Comparison of ENCODE assay signal across 13 cellular contexts in genomic region chr2:150480241-150480640, GRCh38. TPM values are rescaled to one million over a fixed set of nuclear protein-coding genes. Genes with fewer than 3 reads are reported as not detected.
DNase-seq lines count a peak whose midpoint lies in the region; ATAC-seq, FAIRE-seq and TF ChIP-seq lines count a peak whose summit lies in the region.
"Had no signal": no experiment of that assay in that cellular context is flagged by ENCODE, and none has a peak within 500 bp of the region (broad histone marks: within the 10 kb centered on the region; RNA-seq: fewer than 3 reads in every experiment).

No MANE protein-coding gene starts in this region.

- no peak overlapping the region for H2AFZ ChIP-seq in HepG2 (ENCODE audit: low read length)
- no peak overlapping the region for H2AFZ ChIP-seq in keratinocyte (ENCODE audit: control insufficient read depth, low read length)

- TF ChIP-seq RAD21 in liver (IDR thresholded peaks at IDR 0.05), result peak in 1 of 2 donors; percentile 9
- no peak for TF ChIP-seq RAD21 in HepG2 (CRISPR knock-in tag; IDR thresholded peaks at IDR 0.05)

- H3K9ac ChIP-seq in liver (ENCODE audit: low read depth in 1 of 2, low read length in 2 of 2), result no peak overlapping the region
- H3K9ac ChIP-seq in HepG2 (ENCODE audit: insufficient read depth, low read depth, low read length), result no peak overlapping the region
- H3K9ac ChIP-seq in keratinocyte (ENCODE audit: control insufficient read depth, extremely low read depth, insufficient read depth, low read length), result peak overlapping the region; percentile 84

- TF ChIP-seq EP300 in HepG2 (IDR thresholded peaks at IDR 0.05; ENCODE audit: low read depth in 2 of 2, low read length in 2 of 2) (no peak), HepG2 (CRISPR knock-in tag; IDR thresholded peaks at IDR 0.05; ENCODE audit: borderline replicate concordance) (no peak)

- TF ChIP-seq POLR2A in HepG2 (IDR thresholded peaks at IDR 0.05; ENCODE audit: insufficient read depth in 1 of 2, low read depth in 2 of 2, low read length in 2 of 2) (no peak), vagina (IDR thresholded peaks at IDR 0.05) (no peak)

- H3K79me2 ChIP-seq in HepG2 (ENCODE audit: insufficient read depth, low read length), result no peaks in the 10 kb centered on the region
- H3K79me2 ChIP-seq in keratinocyte (ENCODE audit: control insufficient read depth, insufficient read depth, low read length), result peaks cover 85% of the 10 kb centered on the region

- H3K4me3 Mint-ChIP-seq in MCF 10A (ENCODE audit: unreplicated experiment), result peak overlapping the region; percentile 67
- H3K4me3 Mint-ChIP-seq in T-helper 2 cell treated with Interferon-gamma antibody and Interleukin-4, amounts not matched to agents 5 μg/mL and 100 μg/mL, for 36 hours, result no peak overlapping the region
- H3K4me3 Mint-ChIP-seq in activated T-cell treated with anti-CD3 and anti-CD28 coated beads, Interleukin-2, amount 50 U/mL, for 4 hours, result no peak overlapping the region

- ATAC-seq in HepG2, result no peak
- ATAC-seq in activated T-cell treated with anti-CD3 and anti-CD28 coated beads, Interleukin-2, amount 50 U/mL, for 4 hours, result no peak

- H3K27ac ChIP-seq in liver (ENCODE audit: low read depth in 1 of 2, low read length in 2 of 2) (peak overlapping the region in 1 of 2 donors; percentile 47), HepG2 (ENCODE audit: extremely low read length, insufficient read depth, low read length) (no peak overlapping the region), keratinocyte (ENCODE audit: control insufficient read depth, insufficient read depth, low read length) (peak overlapping the region; percentile 99), vagina (peak overlapping the region; percentile 67)

- POLR2A ChIA-PET in HepG2 (lab: Yijun Ruan, JAX), result no interaction called here
- POLR2A ChIA-PET in MCF 10A (lab: Yijun Ruan, JAX), result interaction anchor here (0.6 to 9.4 kb wide), 22 partner anchors 11 to 894 kb away, joined by 3 to 106 read pairs (median 6); partner anchors contain the start of gene MMADHC

- H3K9me3 ChIP-seq in liver (ENCODE audit: control insufficient read depth in 4 of 4, low read length in 3 of 4) (no peaks in the 10 kb centered on the region), HepG2 (ENCODE audit: low read length) (no peaks in the 10 kb centered on the region), keratinocyte (ENCODE audit: control insufficient read depth, low read depth, low read length) (no peaks in the 10 kb centered on the region), vagina (no peaks in the 10 kb centered on the region)

- WGBS in liver, result 56% methylated on average over 5 of the region's 5 CpGs
- 30% methylated on average over 5 of the region's 5 CpGs for WGBS in HepG2 (ENCODE audit: low lambda C conversion rate)

- H4K20me1 ChIP-seq in HepG2 (ENCODE audit: insufficient read depth, low read length) (no peaks in the 10 kb centered on the region), keratinocyte (ENCODE audit: control insufficient read depth, extremely low read depth, insufficient read depth, low read length) (peaks cover 16% of the 10 kb centered on the region)

- FAIRE-seq in HepG2 (lab: Jason Lieb, UNC) (no peak), keratinocyte (lab: Jason Lieb, UNC) (peak; percentile 91)

- intact Hi-C loops in HepG2 (cut with micrococcal nuclease; ENCODE audit: unreplicated experiment), result no loop called here
- intact Hi-C loops in MCF 10A (cut with micrococcal nuclease), result loop anchor here (10.0 kb wide), 1 partner anchor 205 kb away; no protein-coding TSS in a partner anchor
- intact Hi-C loops in vagina (cut with DNase I), result no loop called here

- TF ChIP-seq CTCF in liver (IDR thresholded peaks at IDR 0.05; ENCODE audit: low read depth, low read length, missing input control), result no peak
- TF ChIP-seq CTCF in HepG2 (CRISPR knock-in tag; IDR thresholded peaks at IDR 0.05), result no peak
- TF ChIP-seq CTCF in MCF 10A (IDR thresholded peaks at IDR 0.05; ENCODE audit: unreplicated experiment), result no peak
- TF ChIP-seq CTCF in keratinocyte (optimal IDR thresholded peaks at IDR 0.05 in 1 of 3, IDR thresholded peaks at IDR 0.05 in 1 of 3, conservative IDR thresholded peaks at IDR 0.05 in 1 of 3; ENCODE audit: extremely low read depth in 1 of 3, insufficient read depth in 2 of 3, low read length in 3 of 3), result no peak
- TF ChIP-seq CTCF in vagina (IDR thresholded peaks at IDR 0.05), result no peak

- BruUV-seq in HepG2 (replicated peaks; lab: Mats Ljungman, UMichigan), result no TSS peak
- BruUV-seq in MCF 10A (replicated peaks; lab: Mats Ljungman, UMichigan), result no TSS peak

- peaks cover 15 to 71% (median 56%) of the 10 kb centered on the region in 4 donors for H3K4me1 ChIP-seq in liver (ENCODE audit: control insufficient read depth in 4 of 4, insufficient read depth in 4 of 4, low read length in 3 of 4)
- H3K4me1 ChIP-seq in HepG2 (ENCODE audit: insufficient read depth, low read length), result peaks cover under 1% of the 10 kb centered on the region
- peaks cover 86% of the 10 kb centered on the region for H3K4me1 ChIP-seq in keratinocyte (ENCODE audit: control insufficient read depth, extremely low read depth, insufficient read depth, low read length)
- peaks cover 95% of the 10 kb centered on the region for H3K4me1 ChIP-seq in vagina

- H3K27me3 ChIP-seq in liver (ENCODE audit: control insufficient read depth in 4 of 4, insufficient read depth in 4 of 4, low read length in 3 of 4) (no peaks in the 10 kb centered on the region), HepG2 (ENCODE audit: control insufficient read depth in 1 of 2, insufficient read depth in 2 of 2, low read length in 2 of 2) (peaks cover 2 to 11% of the 10 kb centered on the region in 2 experiments; a peak in 3 of 5 replicates), keratinocyte (ENCODE audit: control insufficient read depth, extremely low read depth, insufficient read depth, low read length) (no peaks in the 10 kb centered on the region), vagina (no peaks in the 10 kb centered on the region)

- no peaks in the 10 kb centered on the region for H3K27me3 Mint-ChIP-seq in MCF 10A (ENCODE audit: insufficient read depth, unreplicated experiment)
- peaks cover 17% of the 10 kb centered on the region for H3K27me3 Mint-ChIP-seq in T-helper 2 cell treated with Interferon-gamma antibody and Interleukin-4, amounts not matched to agents 5 μg/mL and 100 μg/mL, for 36 hours (ENCODE audit: low read depth)
- H3K27me3 Mint-ChIP-seq in activated T-cell treated with anti-CD3 and anti-CD28 coated beads, Interleukin-2, amount 50 U/mL, for 4 hours (ENCODE audit: low read depth), result peaks cover 19% of the 10 kb centered on the region

- H3K4me2 ChIP-seq in HepG2 (ENCODE audit: low read depth, low read length), result no peak overlapping the region
- H3K4me2 ChIP-seq in keratinocyte (ENCODE audit: control insufficient read depth, extremely low read depth, insufficient read depth, low read depth, low read length), result peak overlapping the region; percentile 91

- CTCF ChIA-PET in HepG2 (lab: Yijun Ruan, JAX; ENCODE audit: low intra/inter-chr PET ratio, low total read pairs) (no interaction called here), MCF 10A (lab: Yijun Ruan, JAX) (interaction anchor here (0.9 to 1.5 kb wide), 5 partner anchors 108 to 759 kb away, joined by 3 to 8 read pairs (median 3); no protein-coding TSS in a partner anchor)

- no peaks in the 10 kb centered on the region for H3K9me3 Mint-ChIP-seq in MCF 10A (ENCODE audit: unreplicated experiment)
- H3K9me3 Mint-ChIP-seq in T-helper 2 cell treated with Interferon-gamma antibody and Interleukin-4, amounts not matched to agents 5 μg/mL and 100 μg/mL, for 36 hours, result no peaks in the 10 kb centered on the region
- H3K9me3 Mint-ChIP-seq in activated T-cell treated with anti-CD3 and anti-CD28 coated beads, Interleukin-2, amount 50 U/mL, for 4 hours, result no peaks in the 10 kb centered on the region

- H3K27ac Mint-ChIP-seq in MCF 10A (ENCODE audit: low read depth, unreplicated experiment), result peak overlapping the region; percentile 97
- H3K27ac Mint-ChIP-seq in T-helper 2 cell treated with Interferon-gamma antibody and Interleukin-4, amounts not matched to agents 5 μg/mL and 100 μg/mL, for 36 hours, result no peak overlapping the region

- H3K4me3 ChIP-seq in liver (ENCODE audit: low read depth in 1 of 3, low read length in 3 of 3) (no peak overlapping the region), HepG2 (replicated peaks in 1 of 3; ENCODE audit: insufficient read depth in 1 of 3, low read depth in 2 of 3, low read length in 3 of 3) (no peak overlapping the region), keratinocyte (ENCODE audit: control insufficient read depth in 2 of 3, extremely low read depth in 1 of 3, insufficient read depth in 2 of 3, low read depth in 1 of 3, low read length in 3 of 3) (peak overlapping the region; percentile 4 to 64 (median 41)), vagina (no peak overlapping the region)

- dilution Hi-C loops in keratinocyte (cut with MboI; ENCODE audit: extremely low pct_ligation_motif_present, low sequenced_read_pairs), result no loop called here

- peaks cover 61% of the 10 kb centered on the region for H3K36me3 Mint-ChIP-seq in MCF 10A (ENCODE audit: insufficient read depth, unreplicated experiment)
- H3K36me3 Mint-ChIP-seq in T-helper 2 cell treated with Interferon-gamma antibody and Interleukin-4, amounts not matched to agents 5 μg/mL and 100 μg/mL, for 36 hours (ENCODE audit: low read depth), result no peaks in the 10 kb centered on the region
- H3K36me3 Mint-ChIP-seq in activated T-cell treated with anti-CD3 and anti-CD28 coated beads, Interleukin-2, amount 50 U/mL, for 4 hours (ENCODE audit: insufficient read depth), result no peaks in the 10 kb centered on the region

- in situ Hi-C loops in HepG2 (cut with HindIII; ENCODE audit: extremely low pct_ligation_motif_present, low pct_unique_long_range_greater_than_20kb), result no loop called here

- H3K36me3 ChIP-seq in liver (ENCODE audit: control insufficient read depth in 4 of 4, insufficient read depth in 3 of 4, low read depth in 1 of 4, low read length in 3 of 4) (peaks cover 0 to 19% (median 3%) of the 10 kb centered on the region in 4 donors), HepG2 (replicated peaks in 1 of 2; ENCODE audit: control insufficient read depth in 1 of 2, insufficient read depth in 2 of 2, low read length in 2 of 2) (no peaks in the 10 kb centered on the region), keratinocyte (ENCODE audit: control insufficient read depth in 2 of 2, extremely low read depth in 1 of 2, insufficient read depth in 2 of 2, low read length in 2 of 2) (peaks cover 13 to 31% of the 10 kb centered on the region in 2 experiments), vagina (no peaks in the 10 kb centered on the region)

- H3K4me1 Mint-ChIP-seq in MCF 10A (ENCODE audit: insufficient read depth, unreplicated experiment), result peaks cover 73% of the 10 kb centered on the region
- no peaks in the 10 kb centered on the region for H3K4me1 Mint-ChIP-seq in T-helper 2 cell treated with Interferon-gamma antibody and Interleukin-4, amounts not matched to agents 5 μg/mL and 100 μg/mL, for 36 hours (ENCODE audit: low read depth)
- no peaks in the 10 kb centered on the region for H3K4me1 Mint-ChIP-seq in activated T-cell treated with anti-CD3 and anti-CD28 coated beads, Interleukin-2, amount 50 U/mL, for 4 hours (ENCODE audit: low read depth)

- H3K9me1 ChIP-seq in keratinocyte (ENCODE audit: control insufficient read depth, extremely low read depth, insufficient read depth, low read length), result no peaks in the 10 kb centered on the region

- DNase-seq in HepG2 (ENCODE audit: low spot score), result no peak
- DNase-seq in MCF 10A (ENCODE audit: unreplicated experiment), result peak; percentile 78
- peak; percentile 26 for DNase-seq in keratinocyte (ENCODE audit: low read depth, low spot score)
- no peak for DNase-seq in vagina (ENCODE audit: extremely low spot score in 2 of 2)
- no peak for DNase-seq in T-helper 2 cell treated with Interferon-gamma antibody and Interleukin-4, amounts not matched to agents 5 μg/mL and 100 μg/mL, for 36 hours (ENCODE audit: low spot score)
- DNase-seq in NCI-H526 (lab: John Stamatoyannopoulos, UW), result no peak
- DNase-seq in activated T-cell treated with anti-CD3 and anti-CD28 coated beads, Interleukin-2, amount 50 U/mL, for 4 hours, result no peak
- DNase-seq: AML-193, GDM1, NCI-H1417 treated with DMSO at 0.1 percent for 48 hours, posterior cingulate gyrus, T-helper 9 cell had no signal

RNA-seq across cellular contexts. Expression of gene RND3, which starts 7.2 kb away (rescaled TPM):
- total RNA-seq in liver (10 to 100 TPM; 14.8 to 28.1 TPM), HepG2 (2016; rRNA removed; fragmentation: Illumina TruSeq; extraction: Trizol) (0.13 and 0.73 TPM in 2 replicates), MCF 10A (2022) (158 and 182 TPM in 2 replicates), vagina (62.1 TPM)
- polyA plus RNA-seq in liver (10 to 100 TPM; 15.1 to 30.0 TPM), HepG2 (2011; rRNA removed) (0.24 and 0.42 TPM in 2 replicates), keratinocyte (73.4 to 298 TPM (median 202 TPM) in 3 replicates)
- not detected in 2 replicates for total RNA-seq in HepG2 (2016; cell fraction: cytosol; rRNA removed; fragmentation: Illumina TruSeq; extraction: Trizol; ENCODE audit: low read depth)
- total RNA-seq in HepG2 (2016; cell fraction: insoluble cytoplasmic fraction; rRNA removed; fragmentation: Illumina TruSeq; extraction: Trizol), result 0.19 and 0.71 TPM in 2 replicates
- 0.10 and 0.25 TPM in 2 replicates for total RNA-seq in HepG2 (2016; cell fraction: membrane; rRNA removed; fragmentation: Illumina TruSeq; extraction: Trizol)
- 0.41 and 0.59 TPM in 2 replicates for total RNA-seq in HepG2 (2016; cell fraction: nucleus; rRNA removed; fragmentation: Illumina TruSeq; extraction: Trizol)
- polyA plus RNA-seq in HepG2 (2011; cell fraction: cytosol; rRNA removed), result 0.17 and 0.42 TPM in 2 replicates
- polyA plus RNA-seq in HepG2 (2011; cell fraction: nucleus; rRNA removed), result 0.59 TPM in 1 of 2 replicates, not detected in the other
- 0.17 and 0.20 TPM in 2 replicates for polyA plus RNA-seq in HepG2 (2012)
- not detected in 2 replicates for polyA plus RNA-seq in HepG2 (2016; cell fraction: cytosol; fragmentation: Illumina TruSeq; extraction: Trizol; ENCODE audit: low read depth)
- polyA plus RNA-seq in HepG2 (2016; cell fraction: insoluble cytoplasmic fraction; fragmentation: Illumina TruSeq; extraction: Trizol; ENCODE audit: low read depth), result 0.29 and 0.58 TPM in 2 replicates
- polyA plus RNA-seq in HepG2 (2016; cell fraction: membrane; fragmentation: Illumina TruSeq; extraction: Trizol; ENCODE audit: low read depth), result not detected in 2 replicates
- polyA plus RNA-seq in HepG2 (2016; cell fraction: nucleus; fragmentation: Illumina TruSeq; extraction: Trizol; ENCODE audit: insufficient read depth, low read depth), result 0.27 and 0.67 TPM in 2 replicates
- 34.6 TPM in 1 of 2 replicates, not detected in the other for polyA minus RNA-seq in HepG2 (2011; rRNA and poly(A)+ RNA removed; ENCODE audit: low replicate concordance)
- polyA minus RNA-seq in HepG2 (2011; cell fraction: cytosol; rRNA and poly(A)+ RNA removed), result 0.69 and 0.70 TPM in 2 replicates
- 0.87 and 1.0 TPM in 2 replicates for polyA minus RNA-seq in HepG2 (2011; cell fraction: nucleus; rRNA and poly(A)+ RNA removed)
- polyA plus RNA-seq in keratinocyte (2011; ENCODE audit: low read depth), result 1,211 TPM
- 95.0 and 179 TPM in 2 replicates for polyA plus RNA-seq in keratinocyte (2011; cell fraction: cytosol; rRNA removed)
- polyA plus RNA-seq in keratinocyte (2011; cell fraction: nucleus; rRNA removed), result 415 and 426 TPM in 2 replicates
- 72.3 and 220 TPM in 2 replicates for polyA plus RNA-seq in keratinocyte (2012; ENCODE audit: low replicate concordance)
- polyA minus RNA-seq in keratinocyte, result 78.5 to 330 TPM (median 235 TPM) in 3 replicates
- 71.2 TPM for polyA minus RNA-seq in keratinocyte (2011; cell fraction: cytosol; rRNA and poly(A)+ RNA removed)
- 124 and 484 TPM in 2 replicates for polyA minus RNA-seq in keratinocyte (2011; cell fraction: nucleus; rRNA and poly(A)+ RNA removed)
- under 1 TPM in 2 of 3 donors, not detected in 1; 0.16 to 0.58 TPM for total RNA-seq in activated T-cell treated with anti-CD3 and anti-CD28 coated beads, Interleukin-2, amount 50 U/mL, for 4 hours

Comparison
In these comparisons a context has a peak if more than half of its experiments do, and no peak if none do; other contexts are left out.
1. RNA of gene RND3, which starts 7.2 kb away (total RNA-seq): 158 to 182 TPM in MCF 10A, 62.1 TPM in vagina (single experiment) and 14.8 to 28.1 TPM in liver; 0.16 to 0.58 TPM in activated T-cell treated with anti-CD3 and anti-CD28 coated beads, Interleukin-2, amount 50 U/mL, for 4 hours and 0.10 to 0.73 TPM in HepG2; every median in the first group is over 4 times any median in the second.
2. H3K4me3 ChIP-seq: peak in keratinocyte (3 of 3); none in liver (0 of 3), HepG2 (0 of 3) and vagina (0 of 2).
3. DNase-seq: peak in MCF 10A (single experiment) and keratinocyte (single experiment); none in HepG2 (single experiment), vagina (0 of 2), T-helper 2 cell treated with Interferon-gamma antibody and Interleukin-4, amounts not matched to agents 5 μg/mL and 100 μg/mL, for 36 hours (single experiment), NCI-H526 (0 of 2) and activated T-cell treated with anti-CD3 and anti-CD28 coated beads, Interleukin-2, amount 50 U/mL, for 4 hours (single experiment).